36 cellular contexts compared by ENCODE assay signal in genomic region chr2:38470115-38470514, GRCh38.
"Had no signal": no experiment of that assay in that cellular context is flagged by ENCODE, and none has a peak within 500 bp of the region (broad histone marks: within the 10 kb centered on the region; RNA-seq: fewer than 3 reads in every experiment).

No MANE protein-coding gene starts in this region.

- ATAC-seq: activated CD8-positive, alpha-beta memory T cell treated with anti-CD3 and anti-CD28 coated beads, Interleukin-2, amount 10 ng/mL, durations not matched to agents 7 days and 5 days; activated T-cell treated with anti-CD3 and anti-CD28 coated beads, Interleukin-2, amount 50 U/mL, for 72 hours; activated T-helper 17 cell treated with anti-CD3 and anti-CD28 coated beads, Interleukin-2, amount 50 U/mL, for 72 hours; PC-3 had no signal

- H3K36me3 ChIP-seq: brain microvascular endothelial cell, Peyer's patch had no signal

- DNase-seq: activated B cell treated with CpG ODN at 0.5 μM for 24 hours; activated CD4-positive, alpha-beta memory T cell treated with anti-CD3 and anti-CD28 coated beads, Interleukin-2, amount 10 ng/mL, durations not matched to agents 7 days and 5 days; activated CD4-positive, alpha-beta T cell treated with anti-CD3 and anti-CD28 coated beads for 1 hour; activated CD4-positive, alpha-beta T cell treated with anti-CD3 and anti-CD28 coated beads for 48 hours; activated CD8-positive, alpha-beta memory T cell treated with anti-CD3 and anti-CD28 coated beads for 24 hours; activated CD8-positive, alpha-beta memory T cell treated with anti-CD3 and anti-CD28 coated beads, Interleukin-2, amount 10 ng/mL, durations not matched to agents 7 days and 5 days; activated CD8-positive, alpha-beta memory T cell treated with anti-CD3 and anti-CD28 coated beads, Interleukin-2, amount 50 U/mL, for 48 hours; activated naive CD4-positive, alpha-beta T cell; activated naive CD4-positive, alpha-beta T cell treated with anti-CD3 and anti-CD28 coated beads, Interleukin-2, amount 50 U/mL, for 16 hours; activated naive CD8-positive, alpha-beta T cell treated with anti-CD3 and anti-CD28 coated beads for 36 hours; activated T-cell treated with anti-CD3 and anti-CD28 coated beads, Interleukin-2, amount 50 U/mL, for 1 hour; activated T-cell treated with anti-CD3 and anti-CD28 coated beads, Interleukin-2, amount 50 U/mL, for 72 hours; amniotic stem cell; aorta; brain microvascular endothelial cell; Karpas-422; KBM-7; NCI-H1105 treated with DMSO at 0.1 percent for 48 hours; NCI-H1436; NCI-H1694; NCI-H1930; NCI-H2171; NCI-H510A; NCI-H526; NCI-H748 treated with DMSO at 0.1 percent for 48 hours; NK-92 treated with Interleukin-12 subunit alpha and Interleukin-12 subunit beta, amount 100 ng/mL, for 24 hours; PC-3; Peyer's patch; Right ventricle myocardium superior; SW 1271; T-helper 1 cell; T-helper 2 cell; T-helper 9 cell had no signal

- H3K27ac ChIP-seq: brain microvascular endothelial cell, RWPE1, VCaP had no signal

- H3K27me3 ChIP-seq: Peyer's patch had no signal

- H3K9me3 ChIP-seq: Peyer's patch had no signal

- H3K4me1 ChIP-seq: Peyer's patch had no signal

- H3K4me3 ChIP-seq: Peyer's patch had no signal
